ENCODE assay signal across 39 cellular contexts in the genomic region with DNA sequence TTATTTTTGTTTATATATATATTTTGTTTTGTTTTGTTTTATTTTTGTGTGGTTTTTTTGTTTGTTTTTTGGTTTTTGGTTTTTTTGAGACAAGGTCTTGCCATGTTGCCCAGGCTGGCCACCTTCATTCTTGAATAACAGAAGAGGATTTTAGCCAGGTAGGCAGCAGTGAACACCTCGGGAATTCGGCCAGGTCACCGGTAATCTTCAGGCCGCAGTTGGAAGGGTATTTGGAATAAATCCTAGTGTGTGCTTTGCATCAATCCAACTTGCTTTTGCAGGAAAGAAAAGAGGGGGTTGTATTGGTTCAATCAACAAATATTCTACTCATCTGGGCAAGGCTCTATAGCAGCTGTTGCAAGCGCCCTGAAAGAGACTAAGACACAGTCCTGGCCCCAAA. TPM values are rescaled to one million over a fixed set of nuclear protein-coding genes. Genes with fewer than 3 reads are reported as not detected.
"Had no signal": no experiment of that assay in that cellular context is flagged by ENCODE, and none has a peak within 500 bp of the region (broad histone marks: within the 10 kb centered on the region; RNA-seq: fewer than 3 reads in every experiment).

No MANE protein-coding gene starts in this region.

- H3K36me3 ChIP-seq: MG63 had no signal

- H3K9me3 ChIP-seq: MG63 had no signal

- DNase-seq: Karpas-422, Kasumi-1, MG63, MM.1S, MV-4-11, NCI-H1048, NCI-H1092, NCI-H1092 treated with DMSO at 0.1 percent for 48 hours, NCI-H1105, NCI-H1105 treated with DMSO at 0.1 percent for 48 hours, NCI-H1417, NCI-H1417 treated with DMSO at 0.1 percent for 48 hours, NCI-H1436, NCI-H1436 treated with DMSO at 0.1 percent for 48 hours, NCI-H146, NCI-H1694, NCI-H1694 treated with DMSO at 0.1 percent for 48 hours, NCI-H187, NCI-H187 treated with DMSO at 0.1 percent for 48 hours, NCI-H1930, NCI-H2029, NCI-H2029 treated with DMSO at 0.1 percent for 48 hours, NCI-H2081, NCI-H2081 treated with DMSO at 0.1 percent for 48 hours, NCI-H2107, NCI-H2171, NCI-H2171 treated with DMSO at 0.1 percent for 48 hours, NCI-H2227 treated with DMSO at 0.1 percent for 48 hours, NCI-H226, NCI-H345, NCI-H446, NCI-H446 treated with DMSO at 0.1 percent for 48 hours, NCI-H510A, NCI-H510A treated with DMSO at 0.1 percent for 48 hours had no signal

- H3K27me3 ChIP-seq: MG63 had no signal

- H3K27ac ChIP-seq: KMS-11 had no signal

- H3K4me3 ChIP-seq: MG63 had no signal

RNA-seq across cellular contexts. Expression of gene MT1HL1, which starts 53.9 kb away (rescaled TPM):
- total RNA-seq: LHCN-M2, M059J, MCF 10A, NCI-H460 had no signal
